In genomic region chr6:47477497-47478232, GRCh38 we compare ENCODE assay signal across 8 cellular contexts. TPM values are rescaled to one million over a fixed set of nuclear protein-coding genes. Genes with fewer than 3 reads are reported as not detected.
A peak's percentile ranks its signal among the peaks of the same experiment; 100 is the strongest.
DNase-seq lines count a peak whose midpoint lies in the region; ATAC-seq and TF ChIP-seq lines count a peak whose summit lies in the region.

TSS of gene CD2AP (plus strand) at chr6:47477789. CDS start at chr6:47478245, 456 bp downstream.

- peak within 1 kb of the TSS; percentile 100 for H3K4me3 Mint-ChIP-seq in activated naive CD8-positive, alpha-beta T cell treated with anti-CD3 and anti-CD28 coated beads, Interleukin-2, amount 10 ng/mL, durations not matched to agents 7 days and 5 days

- H3K4me2 ChIP-seq in SU-DHL-6 (ENCODE audit: low read depth, low read length, poor library complexity, severe bottlenecking) = peak within 1 kb of the TSS; percentile 98

- H3F3A ChIP-seq in SU-DHL-6 (ENCODE audit: insufficient read depth) = peaks cover 55% of the 10 kb centered on the region

- peak within 1 kb of the TSS; percentile 95 for H3K27ac ChIP-seq in SU-DHL-6 (ENCODE audit: low read depth, low read length)
- H3K27ac ChIP-seq in ovary = peak within 1 kb of the TSS; percentile 90 to 92
- peak within 1 kb of the TSS; percentile 96 to 98 (median 97) for H3K27ac ChIP-seq in thyroid gland

- TF ChIP-seq POLR2A in ovary (IDR thresholded peaks at IDR 0.05) (no peak), thyroid gland (IDR thresholded peaks at IDR 0.05) (peak in 1 of 2 donors; percentile 81)

- H3K36me3 Mint-ChIP-seq in activated naive CD8-positive, alpha-beta T cell treated with anti-CD3 and anti-CD28 coated beads, Interleukin-2, amount 10 ng/mL, durations not matched to agents 7 days and 5 days = peaks cover 9% of the 10 kb centered on the region

- DNase-seq in NCI-H1105 treated with DMSO at 0.1 percent for 48 hours (lab: John Stamatoyannopoulos, UW) (peak; percentile 96), head of caudate nucleus (peak; percentile 60 to 94 (median 84)), ovary (peak; percentile 78 to 88 (median 84)), thyroid gland (peak; percentile 89 to 91)
- DNase-seq in activated naive CD8-positive, alpha-beta T cell treated with anti-CD3 and anti-CD28 coated beads, Interleukin-2, amount 10 ng/mL, durations not matched to agents 7 days and 5 days = peak; percentile 94

- peak within 1 kb of the TSS; percentile 99 for H3K27ac Mint-ChIP-seq in activated naive CD8-positive, alpha-beta T cell treated with anti-CD3 and anti-CD28 coated beads, Interleukin-2, amount 10 ng/mL, durations not matched to agents 7 days and 5 days

- H3K4me3 ChIP-seq in SU-DHL-6 (ENCODE audit: insufficient read depth, low read length, poor library complexity, severe bottlenecking) = peak within 1 kb of the TSS; percentile 80
- H3K4me3 ChIP-seq in ovary = peak within 1 kb of the TSS; percentile 72
- peak within 1 kb of the TSS; percentile 53 to 88 (median 75) for H3K4me3 ChIP-seq in thyroid gland (replicated peaks in 1 of 3)

- H3K79me2 ChIP-seq in SU-DHL-6 (ENCODE audit: insufficient read depth, low read length) = peaks cover 47% of the 10 kb centered on the region

- H3K27me3 Mint-ChIP-seq in activated naive CD8-positive, alpha-beta T cell treated with anti-CD3 and anti-CD28 coated beads, Interleukin-2, amount 10 ng/mL, durations not matched to agents 7 days and 5 days = no peaks in the 10 kb centered on the region

- TF ChIP-seq EP300 in ovary (IDR thresholded peaks at IDR 0.05) = no peak

- ATAC-seq in HG02678 (IDR thresholded peaks at IDR 0.05; ENCODE audit: unreplicated experiment) = peak; percentile 81
- ATAC-seq in activated naive CD8-positive, alpha-beta T cell treated with anti-CD3 and anti-CD28 coated beads, Interleukin-2, amount 10 ng/mL, durations not matched to agents 7 days and 5 days (ENCODE audit: low read depth) = peak; percentile 86

- H2AFZ ChIP-seq in SU-DHL-6 (ENCODE audit: low read depth, low read length, severe bottlenecking) = peak within 1 kb of the TSS; percentile 75

- peaks cover 3% of the 10 kb centered on the region for H3K4me1 ChIP-seq in ovary (ENCODE audit: insufficient read depth)
- peaks cover 8 to 19% of the 10 kb centered on the region in 2 donors for H3K4me1 ChIP-seq in thyroid gland

- H3K9ac ChIP-seq in SU-DHL-6 (ENCODE audit: low read length) = peak within 1 kb of the TSS; percentile 85

- H3K9me2 ChIP-seq in SU-DHL-6 (replicated peaks; ENCODE audit: insufficient read depth, low read length) = no peaks in the 10 kb centered on the region

- POLR2A ChIA-PET in activated naive CD8-positive, alpha-beta T cell treated with anti-CD3 and anti-CD28 coated beads, Interleukin-2, amount 10 ng/mL, durations not matched to agents 7 days and 5 days (lab: Charles Lee) = interaction anchor here (0.6 to 4.4 kb wide), 24 partner anchors 10 to 274 kb away, joined by 3 to 101 read pairs (median 4); no protein-coding TSS in a partner anchor

- H3K9me3 Mint-ChIP-seq in activated naive CD8-positive, alpha-beta T cell treated with anti-CD3 and anti-CD28 coated beads, Interleukin-2, amount 10 ng/mL, durations not matched to agents 7 days and 5 days = no peaks in the 10 kb centered on the region

- intact Hi-C loops in head of caudate nucleus (cut with DNase I) (no loop called here), ovary (cut with DNase I) (no loop called here), thyroid gland (cut with DNase I) (no loop called here)

- 0% methylated on average over 48 to 83 of the region's 83 CpGs for WGBS in ovary, 3 donors
- 0% methylated on average over 2 to 3 of the region's 83 CpGs for WGBS in thyroid gland, 2 donors

- H3K27me3 ChIP-seq in SU-DHL-6 (ENCODE audit: low read length) (no peaks in the 10 kb centered on the region), ovary (no peaks in the 10 kb centered on the region), thyroid gland (no peaks in the 10 kb centered on the region)

- peaks cover 24% of the 10 kb centered on the region for H4K20me1 ChIP-seq in SU-DHL-6 (ENCODE audit: low read depth, low read length)

- H3K9me3 ChIP-seq in SU-DHL-6 (ENCODE audit: insufficient read depth, low read length) (no peaks in the 10 kb centered on the region), ovary (no peaks in the 10 kb centered on the region), thyroid gland (no peaks in the 10 kb centered on the region)

- peaks cover 30% of the 10 kb centered on the region for H3K4me1 Mint-ChIP-seq in activated naive CD8-positive, alpha-beta T cell treated with anti-CD3 and anti-CD28 coated beads, Interleukin-2, amount 10 ng/mL, durations not matched to agents 7 days and 5 days

- H3K36me3 ChIP-seq in SU-DHL-6 (ENCODE audit: low read length) = no peaks in the 10 kb centered on the region
- no peaks in the 10 kb centered on the region for H3K36me3 ChIP-seq in ovary
- H3K36me3 ChIP-seq in thyroid gland = no peaks in the 10 kb centered on the region

- 0 out of 2 replicates have a peak, but pooled peaks have one; percentile 19 for TF ChIP-seq CTCF in GM12874 (IDR thresholded peaks at IDR 0.05; ENCODE audit: insufficient read depth, low read depth, low read length)
- TF ChIP-seq CTCF in SU-DHL-6 (IDR thresholded peaks at IDR 0.05; ENCODE audit: insufficient read depth, low read length, poor library complexity, severe bottlenecking) = peak; percentile 9
- peak in 1 of 3 donors; percentile 8 for TF ChIP-seq CTCF in ovary (IDR thresholded peaks at IDR 0.05)
- TF ChIP-seq CTCF in thyroid gland (IDR thresholded peaks at IDR 0.05) = no peak

RNA-seq across cellular contexts. Expression of gene CD2AP, which starts in this region (rescaled TPM):
- 10 to 100 TPM; 38.9 to 45.4 TPM for total RNA-seq in activated naive CD8-positive, alpha-beta T cell treated with anti-CD3 and anti-CD28 coated beads, Interleukin-2, amount 10 ng/mL, durations not matched to agents 7 days and 5 days
- total RNA-seq in ovary (10 to 100 TPM; 14.6 to 40.7 (median 17.6) TPM), thyroid gland (10 to 100 TPM; 27.9 to 48.2 (median 33.0) TPM)
- 10 to 100 TPM in 1 of 2 donors, 1 to 10 TPM in 1; 6.9 to 10.1 TPM for polyA plus RNA-seq in ovary

Comparison
In these comparisons a context has a peak if more than half of its experiments do, and no peak if none do; other contexts are left out.
1. Peak in every context shown above with its lines: DNase-seq, ATAC-seq, H3K4me3 ChIP-seq and H3K27ac ChIP-seq.
2. CTCF ChIP-seq: peak in GM12874 (single experiment) and SU-DHL-6 (single experiment); none in thyroid gland (0 of 6).